Comparison of ENCODE assay signal across 17 cellular contexts in the genomic region with DNA sequence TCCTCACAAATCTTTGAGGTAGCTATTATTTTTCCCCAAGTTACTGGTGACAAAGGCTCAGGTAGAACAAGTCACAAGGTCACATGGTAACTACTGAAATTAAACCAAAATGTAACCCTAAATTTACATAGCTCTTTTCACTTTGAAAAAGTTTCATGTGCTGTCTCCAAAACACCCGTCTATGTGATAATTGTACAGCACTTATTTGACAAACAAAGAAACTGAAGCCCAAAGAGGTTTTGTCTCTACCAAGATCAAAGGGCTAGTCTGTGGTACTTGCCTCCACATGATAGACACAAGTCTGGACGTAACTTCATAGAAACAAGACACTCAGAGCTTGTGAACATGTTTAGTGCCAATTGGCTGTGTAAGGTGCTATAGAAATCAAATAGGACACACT.
DNase-seq lines count a peak whose midpoint lies in the region; ATAC-seq and TF ChIP-seq lines count a peak whose summit lies in the region.
"Had no signal": no experiment of that assay in that cellular context is flagged by ENCODE, and none has a peak within 500 bp of the region (broad histone marks: within the 10 kb centered on the region; RNA-seq: fewer than 3 reads in every experiment).

No MANE protein-coding gene starts in this region.

- in situ Hi-C loops in GM13977 (cut with MboI; ENCODE audit: low pct_unique_long_range_greater_than_20kb, low sequenced_read_pairs, unreplicated experiment), result no loop called here

- no peaks in the 10 kb centered on the region for H3K9me3 ChIP-seq in testis
- H3K9me3 ChIP-seq: MG63, pancreas had no signal

- H3K27me3 ChIP-seq in testis, result no peaks in the 10 kb centered on the region
- no peaks in the 10 kb centered on the region for H3K27me3 ChIP-seq in H7 (ENCODE audit: control insufficient read depth, insufficient read depth, low read length)
- H3K27me3 ChIP-seq: MG63, pancreas had no signal

- TF ChIP-seq CTCF in GM13977 (IDR thresholded peaks at IDR 0.05; ENCODE audit: extremely low read depth, insufficient read depth, missing control alignments) (no peak), testis (IDR thresholded peaks at IDR 0.05) (no peak)

- TF ChIP-seq POLR2A in testis (IDR thresholded peaks at IDR 0.05), result no peak

- intact Hi-C loops in testis (cut with DNase I; ENCODE audit: low total_unique reads), result no loop called here

- H3K4me3 ChIP-seq in testis (no peak overlapping the region), H7 (ENCODE audit: insufficient read depth, low read depth, low read length) (no peak overlapping the region)
- H3K4me3 ChIP-seq: lung, MG63, pancreas, skin epidermis had no signal

- H3K4me1 ChIP-seq in testis, result peaks cover 5% of the 10 kb centered on the region
- H3K4me1 ChIP-seq: pancreas had no signal

- no peak overlapping the region for H3K27ac ChIP-seq in testis
- H3K27ac ChIP-seq: pancreas had no signal

- peak; percentile 23 for DNase-seq in GM13977 (ENCODE audit: low spot score)
- DNase-seq in astrocyte of the hippocampus (ENCODE audit: low read depth, low spot score), result peak; percentile 8
- DNase-seq in testis, result no peak
- DNase-seq in H7, result no peak
- DNase-seq in SIG-M5 (lab: John Stamatoyannopoulos, UW), result no peak
- DNase-seq: activated naive CD8-positive, alpha-beta T cell treated with anti-CD3 and anti-CD28 coated beads, Interleukin-2, amount 50 U/mL, for 24 hours; MG63; naive B cell; NCI-H187 treated with DMSO at 0.1 percent for 48 hours; NCI-H524; pancreas; stimulated activated CD4-positive, alpha-beta T cell treated with anti-CD3 and anti-CD28 coated beads, Interleukin-4, amount 100 ng/mL, for 24 hours had no signal

- H3K36me3 ChIP-seq in testis (ENCODE audit: low read depth, missing control alignments), result no peaks in the 10 kb centered on the region
- H3K36me3 ChIP-seq in H7 (replicated peaks; ENCODE audit: control insufficient read depth, insufficient read depth, low read length), result no peaks in the 10 kb centered on the region; the same call in 1 of the 2 replicates
- H3K36me3 ChIP-seq: pancreas had no signal

- WGBS in testis, 2 donors, result 78 to 81% methylated on average over 2 of the region's 2 CpGs

- ATAC-seq in GM19035 (IDR thresholded peaks at IDR 0.05; ENCODE audit: unreplicated experiment) (peak; percentile 41), HG02885 (IDR thresholded peaks at IDR 0.05; ENCODE audit: poor library complexity, unreplicated experiment) (peak; percentile 57), GM21447 (IDR thresholded peaks at IDR 0.05; ENCODE audit: unreplicated experiment) (no peak)
- ATAC-seq: activated naive CD8-positive, alpha-beta T cell treated with anti-CD3 and anti-CD28 coated beads, Interleukin-2, amount 50 U/mL, for 24 hours; pancreas had no signal

Comparison
In these comparisons a context has a peak if more than half of its experiments do, and no peak if none do; other contexts are left out.
1. DNase-seq: peak in GM13977 (single experiment) and astrocyte of the hippocampus (single experiment); none in testis (single experiment), H7 (single experiment) and SIG-M5 (single experiment).